In the genomic region with DNA sequence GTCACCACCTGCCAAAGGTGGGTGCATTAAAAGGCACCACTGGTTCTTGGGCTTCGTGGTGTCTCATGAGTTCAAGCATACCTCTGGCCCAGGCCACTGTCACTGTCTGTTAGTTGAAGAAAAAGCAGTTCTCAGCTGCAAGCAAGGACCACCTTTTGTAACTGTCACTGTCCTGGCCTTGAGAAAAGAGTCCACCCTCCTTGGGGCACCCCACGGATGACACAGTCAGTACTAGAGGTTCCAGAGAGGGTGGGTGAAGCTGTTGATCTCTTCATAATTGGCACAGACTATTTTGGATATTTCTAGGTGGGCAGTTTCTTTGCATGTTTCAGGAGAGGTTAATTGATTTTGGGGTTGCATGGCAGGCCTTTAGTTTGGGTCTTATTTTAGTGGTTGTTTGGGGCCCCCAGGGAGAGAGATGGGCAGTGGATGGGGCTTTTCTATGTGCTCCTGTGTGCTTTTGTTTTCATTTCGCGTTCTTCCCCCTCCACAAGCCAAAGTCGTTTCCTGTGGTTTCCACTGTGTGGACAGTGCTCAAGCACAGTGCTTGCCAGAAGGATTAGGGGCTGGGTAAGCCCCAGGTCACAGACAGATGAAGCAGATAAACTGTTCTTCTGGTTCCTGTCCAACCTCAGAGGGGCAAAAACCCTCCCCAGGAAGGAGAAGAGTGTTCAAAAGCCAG, we compare ENCODE assay signal across 9 cellular contexts.
DNase-seq lines count a peak whose midpoint lies in the region; ATAC-seq and TF ChIP-seq lines count a peak whose summit lies in the region.
"Had no signal": no experiment of that assay in that cellular context is flagged by ENCODE, and none has a peak within 500 bp of the region (broad histone marks: within the 10 kb centered on the region; RNA-seq: fewer than 3 reads in every experiment).

No MANE protein-coding gene starts in this region.

- ATAC-seq in GM18868 (IDR thresholded peaks at IDR 0.05; ENCODE audit: unreplicated experiment) (peak; percentile 96), HG02642 (IDR thresholded peaks at IDR 0.05; ENCODE audit: poor library complexity, unreplicated experiment) (peak; percentile 98)

- no peak for TF ChIP-seq POLR2A in NB4 (IDR thresholded peaks at IDR 0.05; ENCODE audit: extremely low read depth, insufficient read length)

- peak; percentile 89 for DNase-seq in NB4 (ENCODE audit: low read depth)
- DNase-seq in iris pigment epithelial cell (ENCODE audit: low read depth), result peak; percentile 51
- no peak for DNase-seq in dorsolateral prefrontal cortex
- DNase-seq in dermis blood vessel endothelial cell, result no peak
- DNase-seq in inferior parietal cortex (ENCODE audit: extremely low spot score), result no peak
- no peak for DNase-seq in NCI-H1417 treated with DMSO at 0.1 percent for 48 hours (lab: John Stamatoyannopoulos, UW)
- DNase-seq: effector CD4-positive, alpha-beta T cell had no signal

- H3K27ac ChIP-seq in dorsolateral prefrontal cortex, result no peak overlapping the region

- intact Hi-C loops in dorsolateral prefrontal cortex (cut with DNase I), result no loop called here

- TF ChIP-seq CTCF in NB4 (IDR thresholded peaks at IDR 0.05; ENCODE audit: low read depth, low read length), result no peak
- no peak for TF ChIP-seq CTCF in dorsolateral prefrontal cortex (IDR thresholded peaks at IDR 0.05 in 54 of 56, conservative IDR thresholded peaks at IDR 0.05 in 2 of 56; ENCODE audit: low read depth in 1 of 56, partially characterized antibody in 56 of 56)

- H3K27me3 ChIP-seq in dorsolateral prefrontal cortex, result peaks cover 0 to 55% (median 7%) of the 10 kb centered on the region in 45 donors

- H3K4me3 ChIP-seq in NB4 (ENCODE audit: low read depth, low read length), result no peak overlapping the region
- H3K4me3 ChIP-seq in dorsolateral prefrontal cortex, result no peak overlapping the region

Comparison
In these comparisons a context has a peak if more than half of its experiments do, and no peak if none do; other contexts are left out.
1. DNase-seq: peak in NB4 (single experiment) and iris pigment epithelial cell (single experiment); none in dorsolateral prefrontal cortex (0 of 10), dermis blood vessel endothelial cell (single experiment), inferior parietal cortex (single experiment) and NCI-H1417 treated with DMSO at 0.1 percent for 48 hours (single experiment).